In genomic region chr9:93468763-93469456, GRCh38 we compare ENCODE assay signal across 8 cellular contexts. TPM values are rescaled to one million over a fixed set of nuclear protein-coding genes. Genes with fewer than 3 reads are reported as not detected.
DNase-seq lines count a peak whose midpoint lies in the region; TF ChIP-seq lines count a peak whose summit lies in the region.

No MANE protein-coding gene starts in this region.

- H3K27ac ChIP-seq in C4-2B (peak overlapping the region; percentile 43), OCI-LY7 (ENCODE audit: low read depth, low read length, poor library complexity, severe bottlenecking) (no peak overlapping the region), neuronal stem cell (replicated peaks; ENCODE audit: low read length) (no peak overlapping the region), tibial nerve (peak overlapping the region in 2 of 4 donors; percentile 64 to 65)

- no peak overlapping the region for H3K4me3 ChIP-seq in OCI-LY7 (ENCODE audit: low read depth, low read length, poor library complexity, severe bottlenecking)
- no peak overlapping the region for H3K4me3 ChIP-seq in neuronal stem cell (ENCODE audit: low read length in 2 of 2)
- H3K4me3 ChIP-seq in tibial nerve: peak overlapping the region in 1 of 4 donors; percentile 6

- H3K36me3 ChIP-seq in OCI-LY7 (ENCODE audit: insufficient read depth, low read length) (peaks cover 40% of the 10 kb centered on the region), neuronal stem cell (replicated peaks in 1 of 2; ENCODE audit: control insufficient read depth in 2 of 2, insufficient read depth in 2 of 2, low read length in 2 of 2) (peaks cover 2 to 29% of the 10 kb centered on the region in 2 donors), tibial nerve (peaks cover 0 to 13% (median 0%) of the 10 kb centered on the region in 3 donors)

- H3K9me2 ChIP-seq in OCI-LY7 (ENCODE audit: insufficient read depth, low read length): no peaks in the 10 kb centered on the region

- H3K14ac ChIP-seq in neuronal stem cell (ENCODE audit: low read length): no peak overlapping the region

- H2AFZ ChIP-seq in OCI-LY7 (ENCODE audit: low read length): no peak overlapping the region
- H2AFZ ChIP-seq in neuronal stem cell (ENCODE audit: low read length): no peak overlapping the region

- H3K4me2 ChIP-seq in OCI-LY7 (ENCODE audit: low read length) (peak overlapping the region; percentile 10; the same call in 1 of the 2 replicates), neuronal stem cell (ENCODE audit: insufficient read depth, low read length, poor library complexity, severe bottlenecking) (no peak overlapping the region)

- H2BK120ac ChIP-seq in neuronal stem cell (ENCODE audit: low read depth, low read length): no peak overlapping the region

- H4K91ac ChIP-seq in neuronal stem cell (ENCODE audit: low read depth, low read length, poor library complexity): no peak overlapping the region

- H3K9ac ChIP-seq in neuronal stem cell (ENCODE audit: low read depth, low read length, poor library complexity): no peak overlapping the region

- peaks cover 86% of the 10 kb centered on the region for H3K79me2 ChIP-seq in OCI-LY7 (ENCODE audit: insufficient read depth, low read depth, low read length)

- no peak overlapping the region for H2BK5ac ChIP-seq in neuronal stem cell (ENCODE audit: low read length)

- H4K8ac ChIP-seq in neuronal stem cell (ENCODE audit: low read depth, low read length): no peak overlapping the region

- H2BK15ac ChIP-seq in neuronal stem cell (ENCODE audit: low read length): no peak overlapping the region

- no peak for TF ChIP-seq EP300 in tibial nerve (IDR thresholded peaks at IDR 0.05)

- DNase-seq in OCI-LY7 (ENCODE audit: low spot score) (no peak), fibroblast of gingiva (ENCODE audit: low read depth) (peak; percentile 50), neuronal stem cell (ENCODE audit: low spot score) (no peak), tibial nerve (ENCODE audit: low spot score in 2 of 2) (no peak), ACHN (no peak), SW480 (ENCODE audit: low spot score) (no peak)
- DNase-seq in NK-92 treated with Interleukin-12 subunit alpha and Interleukin-12 subunit beta, amount 100 ng/mL, for 24 hours (lab: John Stamatoyannopoulos, UW): no peak

- H3K4me1 ChIP-seq in OCI-LY7 (ENCODE audit: insufficient read depth, low read length, poor library complexity, severe bottlenecking) (peaks cover 51% of the 10 kb centered on the region), neuronal stem cell (ENCODE audit: control insufficient read depth in 2 of 2, insufficient read depth in 1 of 2, low read depth in 1 of 2, low read length in 2 of 2) (peaks cover 6 to 9% of the 10 kb centered on the region in 2 donors), tibial nerve (peaks cover 0 to 71% (median 55%) of the 10 kb centered on the region in 4 donors)

- H3K9me3 ChIP-seq in OCI-LY7 (ENCODE audit: low read length) (no peaks in the 10 kb centered on the region), neuronal stem cell (replicated peaks in 1 of 2; ENCODE audit: control insufficient read depth in 2 of 2, insufficient read depth in 1 of 2, low read depth in 1 of 2, low read length in 2 of 2) (no peaks in the 10 kb centered on the region), tibial nerve (no peaks in the 10 kb centered on the region)

- CTCF ChIA-PET in OCI-LY7 (lab: Charles Lee; ENCODE audit: unreplicated experiment): no interaction called here

- no peak overlapping the region for H3K4ac ChIP-seq in neuronal stem cell (ENCODE audit: low read length)

- H4K20me1 ChIP-seq in OCI-LY7 (ENCODE audit: insufficient read depth, low read length): peaks cover 11% of the 10 kb centered on the region; the same call in 1 of the 2 replicates

- no peaks in the 10 kb centered on the region for H3K27me3 ChIP-seq in neuronal stem cell (ENCODE audit: control insufficient read depth in 3 of 3, insufficient read depth in 3 of 3, low read depth in 1 of 3, low read length in 3 of 3)
- no peaks in the 10 kb centered on the region for H3K27me3 ChIP-seq in tibial nerve

- TF ChIP-seq POLR2A in tibial nerve (IDR thresholded peaks at IDR 0.05): no peak

- H3K79me1 ChIP-seq in neuronal stem cell (ENCODE audit: low read depth, low read length): no peaks in the 10 kb centered on the region

- intact Hi-C loops in OCI-LY7 (cut with micrococcal nuclease; ENCODE audit: unreplicated experiment): no loop called here

- in situ Hi-C loops in ACHN (cut with HindIII; ENCODE audit: low pct_ligation_motif_present, low pct_unique_long_range_greater_than_20kb, low sequenced_read_pairs): no loop called here

- H3K18ac ChIP-seq in neuronal stem cell (ENCODE audit: low read length): peak overlapping the region; percentile 34

- no TSS peak for BruUV-seq in OCI-LY7 (replicated peaks; lab: Mats Ljungman, UMichigan)

- TF ChIP-seq CTCF in C4-2B (conservative IDR thresholded peaks at IDR 0.05) (no peak), OCI-LY7 (conservative IDR thresholded peaks at IDR 0.05; ENCODE audit: low read length) (no peak), tibial nerve (IDR thresholded peaks at IDR 0.05) (no peak)

- H2AK5ac ChIP-seq in neuronal stem cell (ENCODE audit: low read depth, low read length): no peak overlapping the region

- no peak overlapping the region for H2BK12ac ChIP-seq in neuronal stem cell (ENCODE audit: low read length)

- no peak overlapping the region for H3K23ac ChIP-seq in neuronal stem cell (ENCODE audit: low read depth, low read length, poor library complexity)

- no CpG with 5 or more reads among the region's 5 CpGs for WGBS in neuronal stem cell (ENCODE audit: extremely low coverage in 2 of 2, insufficient read length in 2 of 2, insufficient replicate concordance in 1 of 2), 2 donors
- 17% methylated on average over 5 of the region's 5 CpGs for WGBS in tibial nerve, 2 donors

- POLR2A ChIA-PET in OCI-LY7 (lab: Charles Lee): interaction anchor here (0.5 to 1.2 kb wide), 2 partner anchors 8 to 43 kb away, joined by 3 to 5 read pairs; no protein-coding TSS in a partner anchor

RNA-seq across cellular contexts. Expression of gene FAM120AOS, which starts 15.5 kb away (rescaled TPM):
- 47.1 and 50.2 TPM in 2 replicates for total RNA-seq in OCI-LY7 (2014; rRNA removed; shearing (Covaris generic))
- total RNA-seq in OCI-LY7 (2022) (55.0 and 55.7 TPM in 2 replicates), tibial nerve (10 to 100 TPM; 49.4 to 60.8 (median 54.1) TPM)
- 28.8 TPM for polyA plus RNA-seq in neuronal stem cell (2013, experiment 1 of 2)
- 29.5 TPM for polyA plus RNA-seq in neuronal stem cell (2013, experiment 2 of 2)

RNA-seq across cellular contexts. Expression of gene FAM120A, which starts 17.4 kb away (rescaled TPM):
- total RNA-seq in OCI-LY7 (2014; rRNA removed; shearing (Covaris generic)): 69.8 and 81.9 TPM in 2 replicates
- 104 and 115 TPM in 2 replicates for total RNA-seq in OCI-LY7 (2022)
- 24.0 TPM for polyA plus RNA-seq in neuronal stem cell (2013, experiment 1 of 2)
- 23.7 TPM for polyA plus RNA-seq in neuronal stem cell (2013, experiment 2 of 2)
- total RNA-seq in tibial nerve: 100 to 1,000 TPM in 1 of 4 donors, 10 to 100 TPM in 3; 72.3 to 106 (median 76.1) TPM
